ENCODE assay signal across 16 cellular contexts in the genomic region with DNA sequence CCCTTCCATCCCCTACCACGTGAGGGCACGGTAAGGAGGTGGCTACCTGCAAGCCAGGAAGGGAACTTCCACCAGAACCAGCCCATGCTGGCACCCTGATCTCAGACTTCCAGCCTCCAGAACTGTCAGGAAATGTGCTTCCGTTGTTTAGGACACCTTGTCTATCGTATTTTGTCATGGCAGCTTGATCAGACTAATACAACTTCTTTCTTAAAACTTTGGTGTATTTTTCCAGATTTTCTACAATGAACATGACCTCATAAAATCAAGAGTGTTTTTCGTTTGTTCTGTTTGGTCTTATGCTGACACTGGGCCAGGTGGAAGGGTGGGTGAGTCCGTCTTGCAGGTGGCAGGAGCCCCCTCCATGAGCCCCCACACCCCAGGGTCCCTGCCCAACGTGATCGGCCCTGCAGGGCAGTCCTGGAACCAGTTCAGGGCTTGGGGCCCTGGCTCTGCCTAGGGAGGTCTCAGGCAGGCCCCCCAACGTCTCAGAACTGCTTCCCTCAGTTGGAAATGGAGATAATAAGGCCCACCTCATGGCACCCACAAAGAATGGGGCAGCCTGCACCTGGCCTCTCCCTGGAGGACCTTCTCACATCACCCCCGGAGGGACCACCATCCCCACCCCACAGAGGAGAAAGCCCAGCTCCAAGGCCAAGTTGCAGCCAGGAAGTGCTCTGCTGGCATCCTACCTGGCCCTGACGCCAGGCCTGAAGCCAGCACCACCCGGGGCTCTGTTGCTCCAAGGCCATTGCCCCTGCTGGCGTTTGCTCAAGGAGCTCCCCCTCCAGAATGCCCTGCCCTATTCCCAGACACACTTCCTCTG. TPM values are rescaled to one million over a fixed set of nuclear protein-coding genes. Genes with fewer than 3 reads are reported as not detected.
DNase-seq lines count a peak whose midpoint lies in the region; ATAC-seq, FAIRE-seq and TF ChIP-seq lines count a peak whose summit lies in the region.
"Had no signal": no experiment of that assay in that cellular context is flagged by ENCODE, and none has a peak within 500 bp of the region (broad histone marks: within the 10 kb centered on the region; RNA-seq: fewer than 3 reads in every experiment).

No MANE protein-coding gene starts in this region.

- H3K36me3 ChIP-seq in HEK293 (ENCODE audit: control insufficient read depth in 2 of 2, insufficient read depth in 1 of 2, low read length in 2 of 2) (no peaks in the 10 kb centered on the region), K562 (ENCODE audit: control insufficient read depth, insufficient read depth, low read length) (no peaks in the 10 kb centered on the region), neuronal stem cell (replicated peaks in 1 of 2; ENCODE audit: control insufficient read depth in 2 of 2, insufficient read depth in 2 of 2, low read length in 2 of 2) (no peaks in the 10 kb centered on the region)

- no peak for FAIRE-seq in K562 (lab: Jason Lieb, UNC)
- FAIRE-seq: GM12891, GM18507 had no signal

- peak overlapping the region; percentile 37 for H3K18ac ChIP-seq in neuronal stem cell (ENCODE audit: low read length)

- peak overlapping the region; percentile 93 for H2BK12ac ChIP-seq in neuronal stem cell (ENCODE audit: low read length)

- TF ChIP-seq CTCF in HEK293 (tag by site-specific recombination; IDR thresholded peaks at IDR 0.05): no peak
- 0 out of 6 replicates have a peak, but pooled peaks of 1 of the 3 experiments have one; percentile 3 for TF ChIP-seq CTCF in K562 (IDR thresholded peaks at IDR 0.05 in 2 of 3, conservative IDR thresholded peaks at IDR 0.05 in 1 of 3; ENCODE audit: insufficient read depth in 2 of 3, low read depth in 1 of 3, low read length in 3 of 3)

- H2AK5ac ChIP-seq in neuronal stem cell (ENCODE audit: low read depth, low read length): no peak overlapping the region

- H3K27ac ChIP-seq in HEK293 (ENCODE audit: extremely low read depth, low read depth, low read length) (no peak overlapping the region), K562 (ENCODE audit: extremely low read depth, low read depth, low read length) (no peak overlapping the region), neuronal stem cell (replicated peaks; ENCODE audit: low read length) (no peak overlapping the region)
- H3K27ac ChIP-seq: C4-2B had no signal

- CTCF ChIA-PET in HEK293 (lab: Yijun Ruan, JAX) (interaction anchor here (0.9 to 1.4 kb wide), 8 partner anchors 7 to 100 kb away, joined by 3 to 8 read pairs (median 4); no protein-coding TSS in a partner anchor), K562 (lab: Yijun Ruan, JAX; ENCODE audit: low intra/inter-chr PET ratio) (no interaction called here)

- no peak overlapping the region for H3K4me2 ChIP-seq in K562 (ENCODE audit: insufficient read depth, low read length)
- H3K4me2 ChIP-seq in neuronal stem cell (ENCODE audit: insufficient read depth, low read length, poor library complexity, severe bottlenecking): no peak overlapping the region

- H4K91ac ChIP-seq in neuronal stem cell (ENCODE audit: low read depth, low read length, poor library complexity): no peak overlapping the region

- no peak overlapping the region for H3K4me3 ChIP-seq in HEK293 (ENCODE audit: low read depth, low read length)
- H3K4me3 ChIP-seq in K562: no peak overlapping the region
- no peak overlapping the region for H3K4me3 ChIP-seq in neuronal stem cell (ENCODE audit: low read length in 2 of 2)

- H2BK15ac ChIP-seq in neuronal stem cell (ENCODE audit: low read length): no peak overlapping the region

- H3K23ac ChIP-seq in neuronal stem cell (ENCODE audit: low read depth, low read length, poor library complexity): no peak overlapping the region

- TF ChIP-seq RAD21 in K562 (CRISPR knock-in tag; conservative IDR thresholded peaks at IDR 0.05 in 1 of 2, IDR thresholded peaks at IDR 0.05 in 1 of 2): no peak

- H3K4me1 ChIP-seq in HEK293 (ENCODE audit: control insufficient read depth, insufficient read depth, low read length): no peaks in the 10 kb centered on the region
- peaks cover 14 to 56% of the 10 kb centered on the region in 2 experiments for H3K4me1 ChIP-seq in K562 (replicated peaks in 1 of 2; ENCODE audit: control insufficient read depth in 2 of 2, insufficient read depth in 2 of 2, low read length in 2 of 2)
- peaks cover 2% of the 10 kb centered on the region in 2 donors for H3K4me1 ChIP-seq in neuronal stem cell (ENCODE audit: control insufficient read depth in 2 of 2, insufficient read depth in 1 of 2, low read depth in 1 of 2, low read length in 2 of 2)
- H3K4me1 ChIP-seq: Caco-2 had no signal

- no peak for DNase-seq in K562 (ENCODE audit: extremely low read depth in 1 of 4, low spot score in 3 of 4)
- no peak for DNase-seq in neuronal stem cell (ENCODE audit: low spot score)
- DNase-seq in NCI-H774 (lab: John Stamatoyannopoulos, UW): no peak
- no peak for DNase-seq in NCI-H446 (lab: John Stamatoyannopoulos, UW)
- no peak for DNase-seq in kidney tubule cell (ENCODE audit: low spot score)
- no peak for DNase-seq in T-helper 2 cell
- DNase-seq: Caco-2, DMS79, EL, GF-D8, GOT3, HCEC 1CT had no signal

- no peak for TF ChIP-seq POLR2A in K562 (conservative IDR thresholded peaks at IDR 0.05)

- H2AFZ ChIP-seq in K562 (ENCODE audit: low read depth, low read length) (peak overlapping the region; percentile 35), neuronal stem cell (ENCODE audit: low read length) (no peak overlapping the region)

- H3K9me1 ChIP-seq in K562 (ENCODE audit: control insufficient read depth, insufficient read depth, low read length): peaks cover 6% of the 10 kb centered on the region

- H4K20me1 ChIP-seq in K562 (replicated peaks; ENCODE audit: control insufficient read depth, insufficient read depth, low read length): peaks cover 41% of the 10 kb centered on the region

- in situ Hi-C loops in K562 (cut with MboI): no loop called here

- POLR2A ChIA-PET in HEK293 (lab: Yijun Ruan, JAX): no interaction called here
- POLR2A ChIA-PET in K562 (lab: Yijun Ruan, JAX): interaction anchor here (0.6 to 2.5 kb wide), 9 partner anchors 9 to 242 kb away, joined by 3 to 8 read pairs (median 4); no protein-coding TSS in a partner anchor

- H3K27me3 ChIP-seq in K562 (ENCODE audit: control insufficient read depth in 2 of 2, insufficient read depth in 2 of 2, low read length in 2 of 2): peaks cover 0 to 31% of the 10 kb centered on the region in 2 experiments; a peak in 3 of 5 replicates
- H3K27me3 ChIP-seq in neuronal stem cell (ENCODE audit: control insufficient read depth in 3 of 3, insufficient read depth in 3 of 3, low read depth in 1 of 3, low read length in 3 of 3): no peaks in the 10 kb centered on the region

- H4K8ac ChIP-seq in neuronal stem cell (ENCODE audit: low read depth, low read length): no peak overlapping the region

- no peak overlapping the region for H2BK120ac ChIP-seq in neuronal stem cell (ENCODE audit: low read depth, low read length)

- WGBS in K562 (ENCODE audit: insufficient coverage, low coverage, missing lambda C conversion rate): 20% methylated on average over 13 of the region's 13 CpGs
- no CpG with 5 or more reads among the region's 13 CpGs for WGBS in neuronal stem cell (ENCODE audit: extremely low coverage in 2 of 2, insufficient read length in 2 of 2, insufficient replicate concordance in 1 of 2), 2 donors

- H3K9me3 ChIP-seq in HEK293 (ENCODE audit: control insufficient read depth, insufficient read depth, low read depth, low read length) (no peaks in the 10 kb centered on the region), K562 (replicated peaks; ENCODE audit: control insufficient read depth, insufficient read depth, low read depth, low read length) (no peaks in the 10 kb centered on the region), neuronal stem cell (replicated peaks in 1 of 2; ENCODE audit: control insufficient read depth in 2 of 2, insufficient read depth in 1 of 2, low read depth in 1 of 2, low read length in 2 of 2) (peaks cover 0 to 2% of the 10 kb centered on the region in 2 donors)
- H3K9me3 ChIP-seq: Caco-2 had no signal

- intact Hi-C loops in K562 (cut with micrococcal nuclease): no loop called here

- H3K79me2 ChIP-seq in K562 (ENCODE audit: control insufficient read depth, insufficient read depth, low read length): no peaks in the 10 kb centered on the region

- H2BK5ac ChIP-seq in neuronal stem cell (ENCODE audit: low read length): no peak overlapping the region

- TF ChIP-seq EP300 in K562 (IDR thresholded peaks at IDR 0.05; ENCODE audit: low read length): no peak

- no peak for ATAC-seq in K562

- peaks cover 2% of the 10 kb centered on the region for H3K79me1 ChIP-seq in neuronal stem cell (ENCODE audit: low read depth, low read length)

- no TSS peak for BruUV-seq in K562 (replicated peaks; lab: Mats Ljungman, UMichigan)

- H3K14ac ChIP-seq in neuronal stem cell (ENCODE audit: low read length): no peak overlapping the region

- no peak overlapping the region for H3K4ac ChIP-seq in neuronal stem cell (ENCODE audit: low read length)

- peak overlapping the region in 1 of 2 experiments; percentile 18; a peak in 2 of 4 replicates for H3K9ac ChIP-seq in K562 (ENCODE audit: insufficient read depth in 1 of 2, low read depth in 2 of 2, low read length in 2 of 2)
- H3K9ac ChIP-seq in neuronal stem cell (ENCODE audit: low read depth, low read length, poor library complexity): no peak overlapping the region

TF ChIP-seq in HEK293, 187 proteins besides CTCF, POLR2A, EP300 and RAD21 (continues in another document):
- TF ChIP-seq KLF16 (tag by site-specific recombination; IDR thresholded peaks at IDR 0.05): no peak

RNA-seq across cellular contexts. Expression of gene RTN4R, which starts 10.4 kb away (rescaled TPM):
- 0.62 and 4.8 TPM in 2 replicates for total RNA-seq in K562 (2011; cell fraction: chromatin; rRNA removed; ENCODE audit: low replicate concordance)
- 7.4 and 9.8 TPM in 2 replicates for total RNA-seq in K562 (2011; cell fraction: nucleolus; rRNA removed)
- 3.2 and 3.7 TPM in 2 replicates for total RNA-seq in K562 (2011; cell fraction: nucleoplasm; rRNA removed)
- total RNA-seq in K562 (2014; rRNA removed) (1.5 and 2.3 TPM in 2 replicates), K562 (2014; rRNA removed; fragmentation: Illumina TruSeq; extraction: Trizol) (not detected in 2 replicates), K562 (2015; rRNA removed; fragmentation: Illumina TruSeq; extraction: Trizol) (0.41 and 0.43 TPM in 2 replicates), K562 (2021) (2.8 and 3.0 TPM in 2 replicates)
- polyA plus RNA-seq in K562 (2011; rRNA removed) (1.3 and 4.4 TPM in 2 replicates), K562 (2014; fragmentation: Illumina TruSeq; extraction: Trizol) (0.46 TPM in 1 of 2 replicates, not detected in the other), K562 (2014; fragmentation: Nextera tagmentation; extraction: Ambion mirVana) (under 1 TPM in 1 of 2 experiments, not detected in 1; 0.04 TPM), K562 (2014; rRNA removed) (1.2 and 2.3 TPM in 2 replicates)
- polyA plus RNA-seq in K562 (2011; cell fraction: cytosol; rRNA removed): 5.9 and 9.9 TPM in 2 replicates
- polyA plus RNA-seq in K562 (2011; cell fraction: nucleus; rRNA removed): 2.9 and 3.5 TPM in 2 replicates
- polyA plus RNA-seq in K562 (2012): 2.9 and 4.6 TPM in 2 replicates
- 1.0 and 1.5 TPM in 2 replicates for polyA minus RNA-seq in K562 (2011; rRNA and poly(A)+ RNA removed)
- 5.1 and 13.6 TPM in 2 replicates for polyA minus RNA-seq in K562 (2011; cell fraction: cytosol; rRNA and poly(A)+ RNA removed)
- polyA minus RNA-seq in K562 (2011; cell fraction: nucleus; rRNA and poly(A)+ RNA removed): 0.40 and 1.3 TPM in 2 replicates
- 23.2 TPM for polyA plus RNA-seq in neuronal stem cell (2013, experiment 1 of 2)
- 22.9 TPM for polyA plus RNA-seq in neuronal stem cell (2013, experiment 2 of 2)

Comparison
In these comparisons a context has a peak if more than half of its experiments do, and no peak if none do; other contexts are left out.
1. Of the 44 proteins assayed by ChIP-seq in both K562 and HEK293: peak only in K562: ZBTB7A; only in HEK293: none; in both: none; in neither: 41; mixed calls (peak in some experiments, not most) for 2.